ENCODE assay signal across 17 cellular contexts in genomic region chr16:27771201-27771910, GRCh38.
DNase-seq lines count a peak whose midpoint lies in the region; ATAC-seq and TF ChIP-seq lines count a peak whose summit lies in the region.
"Had no signal": no experiment of that assay in that cellular context is flagged by ENCODE, and none has a peak within 500 bp of the region (broad histone marks: within the 10 kb centered on the region; RNA-seq: fewer than 3 reads in every experiment).

No MANE protein-coding gene starts in this region.

- intact Hi-C loops in lower lobe of right lung (cut with DNase I) (no loop called here), left colon (cut with DNase I, micrococcal nuclease) (no loop called here)

- peaks cover 0 to 21% (median 0%) of the 10 kb centered on the region in 11 experiments; a peak in 2 of 22 replicates for H4K20me1 ChIP-seq in BLaER1 treated with 17β-estradiol and CSF1 and Interleukin-3, amounts not matched to agents 10 nM and 100 nM

- H3K4me2 ChIP-seq in BLaER1 treated with 17β-estradiol and CSF1 and Interleukin-3, amounts not matched to agents 10 nM and 100 nM: peak overlapping the region in 9 of 11 experiments; percentile 48 to 89 (median 77); a peak in 17 of 22 replicates

- H3K27ac ChIP-seq in BLaER1 treated with 17β-estradiol and CSF1 and Interleukin-3, amounts not matched to agents 10 nM and 100 nM: peak overlapping the region in 8 of 11 experiments; percentile 45 to 91 (median 84); a peak in 15 of 22 replicates
- H3K27ac ChIP-seq in angular gyrus (ENCODE audit: low read depth, low read length) (peak overlapping the region; percentile 8), lower lobe of right lung (no peak overlapping the region)

- no peaks in the 10 kb centered on the region for H3K27me3 ChIP-seq in BLaER1 treated with 17β-estradiol and CSF1 and Interleukin-3, amounts not matched to agents 10 nM and 100 nM
- no peaks in the 10 kb centered on the region for H3K27me3 ChIP-seq in lower lobe of right lung (ENCODE audit: low read depth)

- DNase-seq in lower lobe of right lung (peak; percentile 8), left colon (no peak), NCI-H524 (lab: John Stamatoyannopoulos, UW) (no peak), NCI-H2107 (lab: John Stamatoyannopoulos, UW) (no peak)
- no peak for DNase-seq in stimulated activated effector memory CD8-positive, alpha-beta T cell treated with anti-CD3 and anti-CD28 coated beads, Interleukin-12 subunit alpha, Interleukin-12 subunit beta, amount 100 ng/mL, for 72 hours (ENCODE audit: low spot score in 2 of 2)
- DNase-seq: COR-L47, HCEC 1CT, Karpas-422, MM.1S, NCI-H1105, NCI-H187, NCI-H2171 had no signal

- TF ChIP-seq CTCF in lower lobe of right lung (IDR thresholded peaks at IDR 0.05): no peak

- no peaks in the 10 kb centered on the region for H3K9me3 Mint-ChIP-seq in stimulated activated effector memory CD8-positive, alpha-beta T cell treated with anti-CD3 and anti-CD28 coated beads, Interleukin-12 subunit alpha, Interleukin-12 subunit beta, amount 100 ng/mL, for 72 hours
- H3K9me3 Mint-ChIP-seq: CD14-positive monocyte had no signal

- peaks cover 0 to 96% (median 89%) of the 10 kb centered on the region in 10 experiments; a peak in 17 of 20 replicates for H3K4me1 ChIP-seq in BLaER1 treated with 17β-estradiol and CSF1 and Interleukin-3, amounts not matched to agents 10 nM and 100 nM
- H3K4me1 ChIP-seq in lower lobe of right lung: no peaks in the 10 kb centered on the region

- H3K9ac ChIP-seq in BLaER1 treated with 17β-estradiol and CSF1 and Interleukin-3, amounts not matched to agents 10 nM and 100 nM: peak overlapping the region in 7 of 11 experiments; percentile 2 to 77 (median 73); a peak in 11 of 22 replicates

- H3K4me3 ChIP-seq in BLaER1 treated with 17β-estradiol and CSF1 and Interleukin-3, amounts not matched to agents 10 nM and 100 nM: no peak overlapping the region
- no peak overlapping the region for H3K4me3 ChIP-seq in lower lobe of right lung
- H3K4me3 ChIP-seq: GM12878 had no signal

- no peak overlapping the region for H3K4me3 Mint-ChIP-seq in stimulated activated effector memory CD8-positive, alpha-beta T cell treated with anti-CD3 and anti-CD28 coated beads, Interleukin-12 subunit alpha, Interleukin-12 subunit beta, amount 100 ng/mL, for 72 hours
- H3K4me3 Mint-ChIP-seq: CD14-positive monocyte had no signal

- no peak for ATAC-seq in lower lobe of right lung
- ATAC-seq in stimulated activated effector memory CD8-positive, alpha-beta T cell treated with anti-CD3 and anti-CD28 coated beads, Interleukin-12 subunit alpha, Interleukin-12 subunit beta, amount 100 ng/mL, for 72 hours: no peak
- ATAC-seq in GM21723 (IDR thresholded peaks at IDR 0.05; ENCODE audit: unreplicated experiment): no peak
- no peak for ATAC-seq in left colon
- ATAC-seq: GM12878 had no signal

- H3K4me1 Mint-ChIP-seq in stimulated activated effector memory CD8-positive, alpha-beta T cell treated with anti-CD3 and anti-CD28 coated beads, Interleukin-12 subunit alpha, Interleukin-12 subunit beta, amount 100 ng/mL, for 72 hours: no peaks in the 10 kb centered on the region
- H3K4me1 Mint-ChIP-seq: CD14-positive monocyte had no signal

- no peaks in the 10 kb centered on the region for H3K9me3 ChIP-seq in BLaER1 treated with 17β-estradiol and CSF1 and Interleukin-3, amounts not matched to agents 10 nM and 100 nM (replicated peaks in 1 of 11)
- H3K9me3 ChIP-seq in lower lobe of right lung: no peaks in the 10 kb centered on the region

- peaks cover 0 to 52% (median 11%) of the 10 kb centered on the region in 11 experiments; a peak in 12 of 22 replicates for H3K36me3 ChIP-seq in BLaER1 treated with 17β-estradiol and CSF1 and Interleukin-3, amounts not matched to agents 10 nM and 100 nM
- peaks cover 59% of the 10 kb centered on the region for H3K36me3 ChIP-seq in lower lobe of right lung

- H3K36me3 Mint-ChIP-seq in stimulated activated effector memory CD8-positive, alpha-beta T cell treated with anti-CD3 and anti-CD28 coated beads, Interleukin-12 subunit alpha, Interleukin-12 subunit beta, amount 100 ng/mL, for 72 hours: no peaks in the 10 kb centered on the region

- H3K27ac Mint-ChIP-seq in stimulated activated effector memory CD8-positive, alpha-beta T cell treated with anti-CD3 and anti-CD28 coated beads, Interleukin-12 subunit alpha, Interleukin-12 subunit beta, amount 100 ng/mL, for 72 hours: peak overlapping the region; percentile 9
